ENCODE assay signal across 10 cellular contexts in the genomic region with DNA sequence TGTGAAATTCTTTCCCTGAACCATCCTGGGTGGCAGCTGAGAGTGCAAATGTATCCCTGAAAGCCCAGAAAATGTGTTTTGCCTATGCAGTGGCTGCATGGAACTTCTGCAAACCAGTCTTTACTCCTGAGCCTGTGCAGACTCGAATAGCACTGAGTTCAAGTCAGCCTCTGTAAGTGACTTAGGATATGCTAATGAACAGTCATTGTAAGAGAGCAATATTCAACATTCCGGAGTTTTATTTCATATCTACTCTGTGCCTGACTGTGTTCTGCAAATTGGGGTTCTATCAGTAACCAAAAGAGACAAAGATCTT.
DNase-seq lines count a peak whose midpoint lies in the region; ATAC-seq and TF ChIP-seq lines count a peak whose summit lies in the region.
"Had no signal": no experiment of that assay in that cellular context is flagged by ENCODE, and none has a peak within 500 bp of the region (broad histone marks: within the 10 kb centered on the region; RNA-seq: fewer than 3 reads in every experiment).

No MANE protein-coding gene starts in this region.

- H3K9ac ChIP-seq in SK-N-MC (ENCODE audit: insufficient read length) (no peak overlapping the region), skeletal muscle tissue (ENCODE audit: low read depth in 1 of 3, low read length in 3 of 3) (no peak overlapping the region)

- TF ChIP-seq CTCF in HL-60 (IDR thresholded peaks at IDR 0.05; ENCODE audit: insufficient read depth, low read length), result no peak

- intact Hi-C loops in right cardiac atrium (cut with DNase I), result no loop called here

- H3K27me3 ChIP-seq in HL-60 (ENCODE audit: insufficient read depth, poor library complexity, severe bottlenecking) (no peaks in the 10 kb centered on the region), right cardiac atrium (ENCODE audit: control insufficient read depth, insufficient read depth) (no peaks in the 10 kb centered on the region), skeletal muscle tissue (ENCODE audit: control insufficient read depth in 3 of 3, insufficient read depth in 3 of 3, low read length in 3 of 3) (no peaks in the 10 kb centered on the region)

- no peak for ATAC-seq in right cardiac atrium
- no peak for ATAC-seq in GM18858 (IDR thresholded peaks at IDR 0.05; ENCODE audit: unreplicated experiment)
- ATAC-seq: stimulated activated memory B cell treated with anti-CD40 and anti-IgM and Interleukin-4, amounts not matched to agents 10 μg/mL and 1 μg/mL and 100 μg/mL, for 72 hours had no signal

- H3K4me3 ChIP-seq in HL-60 (replicated peaks; ENCODE audit: insufficient read depth, low read length) (peak overlapping the region; percentile 7), SK-N-MC (peak overlapping the region; percentile 69), right cardiac atrium (ENCODE audit: low read length) (no peak overlapping the region), skeletal muscle tissue (ENCODE audit: low read length in 3 of 3) (peak overlapping the region in 2 of 3 donors; percentile 3 to 39)

- H3K4me1 ChIP-seq in right cardiac atrium (ENCODE audit: control insufficient read depth, insufficient read depth, low read length), result peaks cover 4% of the 10 kb centered on the region
- peaks cover 11 to 15% (median 13%) of the 10 kb centered on the region in 3 donors for H3K4me1 ChIP-seq in skeletal muscle tissue (ENCODE audit: control insufficient read depth in 3 of 3, insufficient read depth in 3 of 3, low read length in 3 of 3)

- no peaks in the 10 kb centered on the region for H3K36me3 ChIP-seq in SK-N-MC (ENCODE audit: insufficient read depth, low read length)
- no peaks in the 10 kb centered on the region for H3K36me3 ChIP-seq in skeletal muscle tissue (ENCODE audit: control insufficient read depth in 3 of 3, insufficient read depth in 3 of 3, low read length in 3 of 3)

- WGBS in right cardiac atrium, result 61% methylated on average over 2 of the region's 2 CpGs

- H3K9me3 ChIP-seq in SK-N-MC (ENCODE audit: low read depth, low read length) (no peaks in the 10 kb centered on the region), right cardiac atrium (ENCODE audit: control insufficient read depth, low read length) (no peaks in the 10 kb centered on the region), skeletal muscle tissue (ENCODE audit: control insufficient read depth in 3 of 3, low read length in 3 of 3) (no peaks in the 10 kb centered on the region)

- DNase-seq in HL-60 (ENCODE audit: low read depth in 1 of 2, low spot score in 1 of 2) (peak in 1 of 2 experiments; percentile 47), SK-N-MC (ENCODE audit: low read depth, low spot score) (no peak), right cardiac atrium (no peak), midbrain (lab: John Stamatoyannopoulos, UW) (no peak)
- DNase-seq in stimulated activated CD4-positive, alpha-beta T cell treated with anti-CD3 and anti-CD28 coated beads, Interleukin-4, amount 100 ng/mL, for 4 hours, result no peak
- DNase-seq: NCI-H1048, retina had no signal

- H3K27ac ChIP-seq in HL-60 (replicated peaks) (peak overlapping the region; percentile 77), SK-N-MC (peak overlapping the region; percentile 94), right cardiac atrium (ENCODE audit: low read length) (peak overlapping the region; percentile 28), skeletal muscle tissue (ENCODE audit: low read depth, low read length) (peak overlapping the region; percentile 61)

Comparison
In these comparisons a context has a peak if more than half of its experiments do, and no peak if none do; other contexts are left out.
1. H3K27ac ChIP-seq: peak in every context shown above with its lines; median percentile 94 in SK-N-MC; 77 in HL-60; 61 in skeletal muscle tissue; 28 in right cardiac atrium.